ENCODE assay signal across 8 cellular contexts in the genomic region with DNA sequence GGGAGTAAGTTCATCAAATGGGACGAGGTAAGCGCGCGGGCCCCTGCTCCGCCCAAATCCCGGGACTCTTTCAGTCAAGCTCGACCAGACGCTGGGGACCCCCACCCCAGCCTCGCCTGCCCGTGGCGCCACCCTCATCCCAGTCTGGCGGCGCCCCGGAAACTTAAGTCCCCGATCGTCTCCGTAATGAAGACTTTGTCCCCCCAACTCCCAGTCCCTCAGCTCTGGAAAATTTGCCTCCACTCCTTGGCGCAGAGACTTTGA. TPM values are rescaled to one million over a fixed set of nuclear protein-coding genes. Genes with fewer than 3 reads are reported as not detected.
DNase-seq lines count a peak whose midpoint lies in the region; ATAC-seq and TF ChIP-seq lines count a peak whose summit lies in the region.

No MANE protein-coding gene starts in this region.

- ATAC-seq in memory B cell (ENCODE audit: low read depth): no peak

- no peak for TF ChIP-seq CTCF in astrocyte of the cerebellum (IDR thresholded peaks at IDR 0.05; ENCODE audit: low read depth, low read length, missing control alignments)

- no peaks in the 10 kb centered on the region for H3K27me3 Mint-ChIP-seq in activated naive CD4-positive, alpha-beta T cell treated with anti-CD3 and anti-CD28 coated beads, Interleukin-2, amount 50 U/mL, for 24 hours
- H3K27me3 Mint-ChIP-seq in memory B cell: no peaks in the 10 kb centered on the region

- no peaks in the 10 kb centered on the region for H3K36me3 ChIP-seq in urinary bladder (ENCODE audit: insufficient read depth)

- 1% methylated on average over 18 of the region's 18 CpGs for WGBS in urinary bladder

- H3K4me3 ChIP-seq in astrocyte of the cerebellum (ENCODE audit: low read depth, low read length) (peak overlapping the region; percentile 50), urinary bladder (ENCODE audit: low read depth, low read length) (peak overlapping the region; percentile 80)

- H3K4me1 Mint-ChIP-seq in activated naive CD4-positive, alpha-beta T cell treated with anti-CD3 and anti-CD28 coated beads, Interleukin-2, amount 50 U/mL, for 24 hours: peaks cover 7% of the 10 kb centered on the region
- peaks cover 12% of the 10 kb centered on the region for H3K4me1 Mint-ChIP-seq in memory B cell

- H3K36me3 Mint-ChIP-seq in activated naive CD4-positive, alpha-beta T cell treated with anti-CD3 and anti-CD28 coated beads, Interleukin-2, amount 50 U/mL, for 24 hours: no peaks in the 10 kb centered on the region
- H3K36me3 Mint-ChIP-seq in memory B cell: no peaks in the 10 kb centered on the region

- DNase-seq in activated naive CD4-positive, alpha-beta T cell (lab: John Stamatoyannopoulos, UW): no peak
- DNase-seq in astrocyte of the cerebellum (ENCODE audit: low read depth) (no peak), memory B cell (ENCODE audit: low spot score in 2 of 2) (no peak), NCI-H1105 treated with DMSO at 0.1 percent for 48 hours (lab: John Stamatoyannopoulos, UW) (no peak), GOT3 (lab: John Stamatoyannopoulos, UW) (no peak), KG1 (lab: John Stamatoyannopoulos, UW) (no peak)

- H3K4me1 ChIP-seq in urinary bladder (ENCODE audit: insufficient read depth): no peaks in the 10 kb centered on the region

- peak overlapping the region; percentile 85 for H3K4me3 Mint-ChIP-seq in activated naive CD4-positive, alpha-beta T cell treated with anti-CD3 and anti-CD28 coated beads, Interleukin-2, amount 50 U/mL, for 24 hours
- H3K4me3 Mint-ChIP-seq in memory B cell: peak overlapping the region; percentile 89

- H3K9me3 Mint-ChIP-seq in activated naive CD4-positive, alpha-beta T cell treated with anti-CD3 and anti-CD28 coated beads, Interleukin-2, amount 50 U/mL, for 24 hours: no peaks in the 10 kb centered on the region
- H3K9me3 Mint-ChIP-seq in memory B cell: no peaks in the 10 kb centered on the region

- H3K27ac ChIP-seq in urinary bladder (ENCODE audit: low read depth): no peak overlapping the region

- no peak overlapping the region for H3K27ac Mint-ChIP-seq in activated naive CD4-positive, alpha-beta T cell treated with anti-CD3 and anti-CD28 coated beads, Interleukin-2, amount 50 U/mL, for 24 hours
- H3K27ac Mint-ChIP-seq in memory B cell: no peak overlapping the region

- in situ Hi-C loops in astrocyte of the cerebellum (cut with HindIII; ENCODE audit: low sequenced_read_pairs): no loop called here

RNA-seq across cellular contexts. Expression of a gene that starts 0.3 kb away (rescaled TPM):
- total RNA-seq in urinary bladder: 14.8 TPM
- polyA plus RNA-seq in urinary bladder: 18.2 TPM

RNA-seq across cellular contexts. Expression of a gene that starts 4.9 kb away (rescaled TPM):
- total RNA-seq in urinary bladder: 31.6 TPM
- polyA plus RNA-seq in urinary bladder: 62.8 TPM

RNA-seq across cellular contexts. Expression of a gene that starts 10.8 kb away (rescaled TPM):
- 29.2 TPM for total RNA-seq in urinary bladder
- polyA plus RNA-seq in urinary bladder: 167 TPM

RNA-seq across cellular contexts. Expression of a gene that starts 17.3 kb away (rescaled TPM):
- 18.9 TPM for total RNA-seq in urinary bladder
- 123 TPM for polyA plus RNA-seq in urinary bladder

RNA-seq across cellular contexts. Expression of a gene that starts 21.3 kb away (rescaled TPM):
- 10.7 TPM for total RNA-seq in urinary bladder
- polyA plus RNA-seq in urinary bladder: 57.6 TPM
